ENCODE assay signal across 2 cellular contexts in genomic region chr10:79816290-79816689, GRCh38. TPM values are rescaled to one million over a fixed set of nuclear protein-coding genes. Genes with fewer than 3 reads are reported as not detected.
"Had no signal": no experiment of that assay in that cellular context is flagged by ENCODE, and none has a peak within 500 bp of the region (broad histone marks: within the 10 kb centered on the region; RNA-seq: fewer than 3 reads in every experiment).

No MANE protein-coding gene starts in this region.

RNA-seq across cellular contexts. Expression of gene NUTM2E, which starts 10.2 kb away (rescaled TPM):
- total RNA-seq: Right ventricle myocardium inferior, RPMI7951 had no signal
